In the genomic region with DNA sequence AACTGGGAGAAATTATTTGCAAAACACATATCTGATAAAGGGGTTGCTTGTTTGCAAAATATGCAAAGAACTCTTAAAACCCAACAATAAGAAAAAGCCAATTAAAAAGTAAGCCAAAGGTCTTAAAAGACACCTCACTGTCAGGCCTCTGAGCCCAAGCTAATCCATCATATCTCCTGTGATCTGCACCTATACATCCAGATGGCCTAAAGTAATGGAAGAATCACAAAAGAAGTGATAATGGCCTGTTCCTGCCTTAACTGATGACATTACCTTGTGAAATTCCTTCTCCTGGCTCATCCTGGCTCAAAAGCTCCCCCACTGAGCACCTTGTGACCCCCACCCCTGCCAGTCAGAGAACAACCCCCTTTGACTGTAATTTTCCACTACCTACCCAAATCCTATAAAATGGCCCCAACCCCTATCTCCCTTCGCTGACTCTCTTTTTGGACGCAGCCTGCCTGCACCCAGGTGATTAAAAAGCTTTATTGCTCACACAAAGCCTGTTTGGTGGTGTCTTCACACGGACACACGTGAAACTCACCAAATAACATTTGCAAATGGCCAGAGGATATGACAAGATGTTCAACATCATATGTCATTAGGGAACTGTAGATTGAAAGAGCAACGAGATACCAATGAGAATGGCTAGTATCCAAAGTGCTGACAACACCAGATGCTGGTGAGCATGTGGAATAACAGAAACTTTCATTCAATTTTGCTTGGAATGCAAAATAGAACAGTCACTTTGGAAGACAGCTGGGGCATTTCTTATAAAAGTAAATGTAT, we compare ENCODE assay signal across 1 cellular context.
TF ChIP-seq lines count a peak whose summit lies in the region.

No MANE protein-coding gene starts in this region.

TF ChIP-seq in K562, 482 proteins besides CTCF, POLR2A, EP300 and RAD21 (continued from another document):
- TF ChIP-seq, protein P1, sequence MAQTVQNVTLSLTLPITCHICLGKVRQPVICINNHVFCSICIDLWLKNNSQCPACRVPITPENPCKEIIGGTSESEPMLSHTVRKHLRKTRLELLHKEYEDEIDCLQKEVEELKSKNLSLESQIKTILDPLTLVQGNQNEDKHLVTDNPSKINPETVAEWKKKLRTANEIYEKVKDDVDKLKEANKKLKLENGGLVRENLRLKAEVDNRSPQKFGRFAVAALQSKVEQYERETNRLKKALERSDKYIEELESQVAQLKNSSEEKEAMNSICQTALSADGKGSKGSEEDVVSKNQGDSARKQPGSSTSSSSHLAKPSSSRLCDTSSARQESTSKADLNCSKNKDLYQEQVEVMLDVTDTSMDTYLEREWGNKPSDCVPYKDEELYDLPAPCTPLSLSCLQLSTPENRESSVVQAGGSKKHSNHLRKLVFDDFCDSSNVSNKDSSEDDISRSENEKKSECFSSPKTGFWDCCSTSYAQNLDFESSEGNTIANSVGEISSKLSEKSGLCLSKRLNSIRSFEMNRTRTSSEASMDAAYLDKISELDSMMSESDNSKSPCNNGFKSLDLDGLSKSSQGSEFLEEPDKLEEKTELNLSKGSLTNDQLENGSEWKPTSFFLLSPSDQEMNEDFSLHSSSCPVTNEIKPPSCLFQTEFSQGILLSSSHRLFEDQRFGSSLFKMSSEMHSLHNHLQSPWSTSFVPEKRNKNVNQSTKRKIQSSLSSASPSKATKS (CRISPR knock-in tag; IDR thresholded peaks at IDR 0.05): no peak
